Comparison of ENCODE assay signal across 12 cellular contexts in the genomic region with DNA sequence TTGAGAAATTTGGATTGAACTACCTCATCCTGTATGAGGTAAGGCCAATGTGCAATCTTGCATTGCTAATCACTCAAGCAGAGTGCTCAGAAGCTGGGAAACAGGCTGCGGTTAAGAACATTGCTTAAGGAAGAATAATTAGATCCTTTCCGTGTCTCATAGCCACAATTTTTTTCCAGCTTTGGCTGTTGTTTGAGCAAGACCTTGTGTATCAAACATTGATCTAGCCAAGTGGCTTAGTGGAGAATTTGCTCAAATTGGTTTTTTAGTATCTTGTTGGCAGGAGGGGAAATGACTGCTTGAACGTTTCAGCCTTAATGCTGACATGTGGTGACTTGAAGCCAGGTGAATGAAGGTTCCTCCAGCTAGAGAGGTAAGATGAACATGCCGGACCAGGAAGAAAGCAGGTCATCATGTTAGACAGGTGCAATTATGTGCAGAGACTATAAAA.
A peak's percentile ranks its signal among the peaks of the same experiment; 100 is the strongest.
DNase-seq lines count a peak whose midpoint lies in the region; ATAC-seq, FAIRE-seq and TF ChIP-seq lines count a peak whose summit lies in the region.
"Had no signal": no experiment of that assay in that cellular context is flagged by ENCODE, and none has a peak within 500 bp of the region (broad histone marks: within the 10 kb centered on the region; RNA-seq: fewer than 3 reads in every experiment).

No MANE protein-coding gene starts in this region.

- no peak for TF ChIP-seq POLR2A in K562 (conservative IDR thresholded peaks at IDR 0.05)

- no peaks in the 10 kb centered on the region for H4K20me1 ChIP-seq in K562 (replicated peaks; ENCODE audit: control insufficient read depth, insufficient read depth, low read length)

- DNase-seq in Right ventricle myocardium superior = no peak
- no peak for DNase-seq in right atrium auricular region (ENCODE audit: low spot score)
- DNase-seq in K562 (ENCODE audit: extremely low read depth in 1 of 4, low spot score in 3 of 4) = no peak
- peak; percentile 64 for DNase-seq in left kidney (ENCODE audit: low read depth, low spot score)
- DNase-seq in OCI-M2 (lab: John Stamatoyannopoulos, UW; ENCODE audit: unreplicated experiment) = no peak
- DNase-seq in NCI-H1694 treated with DMSO at 0.1 percent for 48 hours (lab: John Stamatoyannopoulos, UW) = no peak
- DNase-seq in HT-29 (ENCODE audit: low spot score) = no peak
- no peak for DNase-seq in NCI-H2227 treated with DMSO at 0.1 percent for 48 hours (lab: John Stamatoyannopoulos, UW)
- DNase-seq: activated naive CD4-positive, alpha-beta T cell treated with anti-CD3 and anti-CD28 coated beads, Interleukin-2, amount 50 U/mL, for 16 hours; NCI-H1092 treated with DMSO at 0.1 percent for 48 hours; T1000 had no signal

- H3K36me3 ChIP-seq in right atrium auricular region = no peaks in the 10 kb centered on the region
- H3K36me3 ChIP-seq in K562 (ENCODE audit: control insufficient read depth, insufficient read depth, low read length) = no peaks in the 10 kb centered on the region

- H3K27me3 ChIP-seq in right atrium auricular region (no peaks in the 10 kb centered on the region), K562 (ENCODE audit: control insufficient read depth in 2 of 2, insufficient read depth in 2 of 2, low read length in 2 of 2) (peaks cover 2 to 11% of the 10 kb centered on the region in 2 experiments; a peak in 3 of 5 replicates)

- TF ChIP-seq CTCF in right atrium auricular region (IDR thresholded peaks at IDR 0.05) = no peak
- no peak for TF ChIP-seq CTCF in K562 (IDR thresholded peaks at IDR 0.05 in 2 of 3, conservative IDR thresholded peaks at IDR 0.05 in 1 of 3; ENCODE audit: insufficient read depth in 2 of 3, low read depth in 1 of 3, low read length in 3 of 3)

- no peak overlapping the region for H3K9ac ChIP-seq in K562 (ENCODE audit: insufficient read depth in 1 of 2, low read depth in 2 of 2, low read length in 2 of 2)

- WGBS in K562 (ENCODE audit: insufficient coverage, low coverage, missing lambda C conversion rate) = 6% methylated on average over 4 of the region's 4 CpGs

- FAIRE-seq in K562 (lab: Jason Lieb, UNC) = no peak

- H3K4me2 ChIP-seq in K562 (ENCODE audit: insufficient read depth, low read length) = no peak overlapping the region

- in situ Hi-C loops in K562 (cut with MboI) = no loop called here

- no peak for TF ChIP-seq RAD21 in K562 (CRISPR knock-in tag; conservative IDR thresholded peaks at IDR 0.05 in 1 of 2, IDR thresholded peaks at IDR 0.05 in 1 of 2)

- CTCF ChIA-PET in K562 (lab: Yijun Ruan, JAX; ENCODE audit: low intra/inter-chr PET ratio) = interaction anchor here (0.6 kb wide), 1 partner anchor 1013 kb away, joined by 3 read pairs; no protein-coding TSS in a partner anchor

- intact Hi-C loops in Right ventricle myocardium superior (cut with DNase I) (no loop called here), K562 (cut with micrococcal nuclease) (no loop called here)

- no peak overlapping the region for H3K4me3 ChIP-seq in right atrium auricular region
- no peak overlapping the region for H3K4me3 ChIP-seq in K562
- H3K4me3 ChIP-seq: skin epidermis had no signal

- H3K4me1 ChIP-seq in right atrium auricular region (peaks cover 0 to 11% of the 10 kb centered on the region in 2 donors), K562 (replicated peaks in 1 of 2; ENCODE audit: control insufficient read depth in 2 of 2, insufficient read depth in 2 of 2, low read length in 2 of 2) (no peaks in the 10 kb centered on the region)

- no peak overlapping the region for H2AFZ ChIP-seq in K562 (ENCODE audit: low read depth, low read length)

- no peaks in the 10 kb centered on the region for H3K9me3 ChIP-seq in right atrium auricular region
- H3K9me3 ChIP-seq in K562 (replicated peaks; ENCODE audit: control insufficient read depth, insufficient read depth, low read depth, low read length) = no peaks in the 10 kb centered on the region

- TF ChIP-seq EP300 in K562 (IDR thresholded peaks at IDR 0.05; ENCODE audit: low read length) = no peak

- no peaks in the 10 kb centered on the region for H3K9me1 ChIP-seq in K562 (ENCODE audit: control insufficient read depth, insufficient read depth, low read length)

- POLR2A ChIA-PET in K562 (lab: Yijun Ruan, JAX) = no interaction called here

- no TSS peak for BruUV-seq in K562 (replicated peaks; lab: Mats Ljungman, UMichigan)

- peak; percentile 69 for ATAC-seq in Right ventricle myocardium superior (ENCODE audit: poor library complexity)
- ATAC-seq in K562 = no peak

- peak overlapping the region in 1 of 2 donors; percentile 67 for H3K27ac ChIP-seq in right atrium auricular region
- no peak overlapping the region for H3K27ac ChIP-seq in K562 (ENCODE audit: extremely low read depth, low read depth, low read length)

- H3K79me2 ChIP-seq in K562 (ENCODE audit: control insufficient read depth, insufficient read depth, low read length) = no peaks in the 10 kb centered on the region

TF ChIP-seq in K562, 482 proteins besides CTCF, POLR2A, EP300 and RAD21:
- TF ChIP-seq, protein P1, sequence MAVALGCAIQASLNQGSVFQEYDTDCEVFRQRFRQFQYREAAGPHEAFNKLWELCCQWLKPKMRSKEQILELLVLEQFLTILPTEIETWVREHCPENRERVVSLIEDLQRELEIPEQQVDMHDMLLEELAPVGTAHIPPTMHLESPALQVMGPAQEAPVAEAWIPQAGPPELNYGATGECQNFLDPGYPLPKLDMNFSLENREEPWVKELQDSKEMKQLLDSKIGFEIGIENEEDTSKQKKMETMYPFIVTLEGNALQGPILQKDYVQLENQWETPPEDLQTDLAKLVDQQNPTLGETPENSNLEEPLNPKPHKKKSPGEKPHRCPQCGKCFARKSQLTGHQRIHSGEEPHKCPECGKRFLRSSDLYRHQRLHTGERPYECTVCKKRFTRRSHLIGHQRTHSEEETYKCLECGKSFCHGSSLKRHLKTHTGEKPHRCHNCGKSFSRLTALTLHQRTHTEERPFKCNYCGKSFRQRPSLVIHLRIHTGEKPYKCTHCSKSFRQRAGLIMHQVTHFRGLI (CRISPR knock-in tag; IDR thresholded peaks at IDR 0.05) = no peak
- TF ChIP-seq CREBBP (IDR thresholded peaks at IDR 0.05; ENCODE audit: low read depth, low read length) = no peak
- TF ChIP-seq PURB (CRISPR knock-in tag; IDR thresholded peaks at IDR 0.05; ENCODE audit: low read depth) = no peak
- no peak for TF ChIP-seq CEBPG (CRISPR knock-in tag; IDR thresholded peaks at IDR 0.05)
- peak; percentile 54 to 61; a peak in 3 of 4 replicates for TF ChIP-seq CEBPG (tag; conservative IDR thresholded peaks at IDR 0.05 in 1 of 2, IDR thresholded peaks at IDR 0.05 in 1 of 2)
- TF ChIP-seq, protein P2, sequence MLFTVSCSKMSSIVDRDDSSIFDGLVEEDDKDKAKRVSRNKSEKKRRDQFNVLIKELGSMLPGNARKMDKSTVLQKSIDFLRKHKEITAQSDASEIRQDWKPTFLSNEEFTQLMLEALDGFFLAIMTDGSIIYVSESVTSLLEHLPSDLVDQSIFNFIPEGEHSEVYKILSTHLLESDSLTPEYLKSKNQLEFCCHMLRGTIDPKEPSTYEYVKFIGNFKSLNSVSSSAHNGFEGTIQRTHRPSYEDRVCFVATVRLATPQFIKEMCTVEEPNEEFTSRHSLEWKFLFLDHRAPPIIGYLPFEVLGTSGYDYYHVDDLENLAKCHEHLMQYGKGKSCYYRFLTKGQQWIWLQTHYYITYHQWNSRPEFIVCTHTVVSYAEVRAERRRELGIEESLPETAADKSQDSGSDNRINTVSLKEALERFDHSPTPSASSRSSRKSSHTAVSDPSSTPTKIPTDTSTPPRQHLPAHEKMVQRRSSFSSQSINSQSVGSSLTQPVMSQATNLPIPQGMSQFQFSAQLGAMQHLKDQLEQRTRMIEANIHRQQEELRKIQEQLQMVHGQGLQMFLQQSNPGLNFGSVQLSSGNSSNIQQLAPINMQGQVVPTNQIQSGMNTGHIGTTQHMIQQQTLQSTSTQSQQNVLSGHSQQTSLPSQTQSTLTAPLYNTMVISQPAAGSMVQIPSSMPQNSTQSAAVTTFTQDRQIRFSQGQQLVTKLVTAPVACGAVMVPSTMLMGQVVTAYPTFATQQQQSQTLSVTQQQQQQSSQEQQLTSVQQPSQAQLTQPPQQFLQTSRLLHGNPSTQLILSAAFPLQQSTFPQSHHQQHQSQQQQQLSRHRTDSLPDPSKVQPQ (CRISPR knock-in tag; IDR thresholded peaks at IDR 0.05; ENCODE audit: borderline replicate concordance) = no peak
- TF ChIP-seq TRIM28 (IDR thresholded peaks at IDR 0.05) = no peak
